Comparison of ENCODE assay signal across 32 cellular contexts in genomic region chr4:185966549-185966948, GRCh38.
A peak's percentile ranks its signal among the peaks of the same experiment; 100 is the strongest.
DNase-seq lines count a peak whose midpoint lies in the region; ATAC-seq and TF ChIP-seq lines count a peak whose summit lies in the region.
"Had no signal": no experiment of that assay in that cellular context is flagged by ENCODE, and none has a peak within 500 bp of the region (broad histone marks: within the 10 kb centered on the region; RNA-seq: fewer than 3 reads in every experiment).

No MANE protein-coding gene starts in this region.

- peaks cover 0 to 24% (median 11%) of the 10 kb centered on the region in 11 experiments; a peak in 14 of 22 replicates for H3K9me3 ChIP-seq in BLaER1 treated with 17β-estradiol and CSF1 and Interleukin-3, amounts not matched to agents 10 nM and 100 nM (replicated peaks in 1 of 11)
- no peaks in the 10 kb centered on the region for H3K9me3 ChIP-seq in adipocyte (ENCODE audit: control insufficient read depth, low read length)
- H3K9me3 ChIP-seq in heart right ventricle = peaks cover 0 to 3% (median 0%) of the 10 kb centered on the region in 11 donors
- H3K9me3 ChIP-seq in psoas muscle = no peaks in the 10 kb centered on the region
- H3K9me3 ChIP-seq: esophagus squamous epithelium, SJCRH30 had no signal

- no peak overlapping the region for H3K4me3 ChIP-seq in BLaER1 treated with 17β-estradiol and CSF1 and Interleukin-3, amounts not matched to agents 10 nM and 100 nM
- H3K4me3 ChIP-seq in adipocyte (ENCODE audit: low read length) (no peak overlapping the region), heart right ventricle (no peak overlapping the region), psoas muscle (no peak overlapping the region)
- H3K4me3 ChIP-seq: GM12878, lung, SJCRH30 had no signal

- 60 to 75% methylated on average over 8 of the region's 8 CpGs for WGBS in heart right ventricle, 2 donors
- WGBS in psoas muscle, 3 donors = 88 to 93% (median 89%) methylated on average over 8 of the region's 8 CpGs

- H3K4me1 ChIP-seq in BLaER1 treated with 17β-estradiol and CSF1 and Interleukin-3, amounts not matched to agents 10 nM and 100 nM = peaks cover 20 to 33% (median 23%) of the 10 kb centered on the region in 10 experiments
- H3K4me1 ChIP-seq in adipocyte (ENCODE audit: control insufficient read depth, insufficient read depth, low read length) = peaks cover 11% of the 10 kb centered on the region
- peaks cover 4 to 19% (median 12%) of the 10 kb centered on the region in 9 donors for H3K4me1 ChIP-seq in heart right ventricle
- H3K4me1 ChIP-seq in psoas muscle = no peaks in the 10 kb centered on the region
- H3K4me1 ChIP-seq: SJCRH30 had no signal

- peak overlapping the region in 8 of 11 experiments; percentile 78 to 89 (median 84); a peak in 14 of 22 replicates for H3K27ac ChIP-seq in BLaER1 treated with 17β-estradiol and CSF1 and Interleukin-3, amounts not matched to agents 10 nM and 100 nM
- H3K27ac ChIP-seq in heart right ventricle (peak overlapping the region in 6 of 10 donors; percentile 49 to 72 (median 60)), psoas muscle (peak overlapping the region; percentile 60)
- H3K27ac ChIP-seq: SJCRH30, VCaP had no signal

- ATAC-seq in heart right ventricle (peak in 5 of 8 donors; percentile 44 to 67 (median 62)), psoas muscle (no peak), GM18867 (IDR thresholded peaks at IDR 0.05; ENCODE audit: unreplicated experiment) (no peak), left colon (no peak)
- ATAC-seq: activated CD4-positive, alpha-beta T cell treated with anti-CD3 and anti-CD28 coated beads for 36 hours; activated CD8-positive, alpha-beta T cell treated with anti-CD3 and anti-CD28 coated beads, Interleukin-2, amount 10 ng/mL, durations not matched to agents 7 days and 5 days; CD8-positive, alpha-beta T cell; stimulated activated naive CD8-positive, alpha-beta T cell treated with anti-CD3 and anti-CD28 coated beads, Interleukin-15, amount 100 ng/mL, for 72 hours had no signal

- no peaks in the 10 kb centered on the region for H4K20me1 ChIP-seq in BLaER1 treated with 17β-estradiol and CSF1 and Interleukin-3, amounts not matched to agents 10 nM and 100 nM

- H3K27me3 ChIP-seq in BLaER1 treated with 17β-estradiol and CSF1 and Interleukin-3, amounts not matched to agents 10 nM and 100 nM = no peaks in the 10 kb centered on the region
- H3K27me3 ChIP-seq in adipocyte (replicated peaks; ENCODE audit: control insufficient read depth, insufficient read depth, low read length) = no peaks in the 10 kb centered on the region
- H3K27me3 ChIP-seq in heart right ventricle = no peaks in the 10 kb centered on the region
- H3K27me3 ChIP-seq in psoas muscle (ENCODE audit: insufficient read depth in 3 of 3, low read length in 2 of 3) = no peaks in the 10 kb centered on the region
- H3K27me3 ChIP-seq: esophagus squamous epithelium, SJCRH30 had no signal

- H3K9ac ChIP-seq in BLaER1 treated with 17β-estradiol and CSF1 and Interleukin-3, amounts not matched to agents 10 nM and 100 nM = peak overlapping the region in 2 of 11 experiments; percentile 76 to 77; a peak in 3 of 22 replicates
- H3K9ac ChIP-seq in adipocyte (ENCODE audit: low read length) = peak overlapping the region; percentile 16

- DNase-seq in adipocyte (ENCODE audit: low read depth) (peak; percentile 3), heart right ventricle (no peak), psoas muscle (no peak), NCI-H526 (lab: John Stamatoyannopoulos, UW) (no peak), left colon (no peak), kidney glomerular epithelial cell (lab: John Stamatoyannopoulos, UW) (no peak)
- DNase-seq: activated CD4-positive, alpha-beta T cell treated with anti-CD3 and anti-CD28 coated beads for 36 hours; activated CD8-positive, alpha-beta T cell treated with anti-CD3 and anti-CD28 coated beads, Interleukin-2, amount 10 ng/mL, durations not matched to agents 7 days and 5 days; activated naive CD4-positive, alpha-beta T cell treated with anti-CD3 and anti-CD28 coated beads, Interleukin-2, amount 50 U/mL, for 16 hours; AML-193; amygdala; CD8-positive, alpha-beta T cell; DMS 273 treated with DMSO at 0.1 percent for 48 hours; esophagus squamous epithelium; foreskin melanocyte; Kasumi-1; kidney; NCI-H1417 treated with DMSO at 0.1 percent for 48 hours; NCI-H2029 treated with DMSO at 0.1 percent for 48 hours; NCI-H2227 treated with DMSO at 0.1 percent for 48 hours; NCI-H526 treated with DMSO at 0.1 percent for 48 hours; NK-92 treated with Interleukin-12 subunit alpha and Interleukin-12 subunit beta, amount 100 ng/mL, for 24 hours; SJCRH30; stimulated activated CD4-positive, alpha-beta T cell treated with anti-CD3 and anti-CD28 coated beads, Interleukin-2, amount 100 ng/mL, for 24 hours; stimulated activated CD8-positive, alpha-beta memory T cell treated with anti-CD3 and anti-CD28 coated beads, Interleukin-4, amount 100 ng/mL, for 48 hours; stimulated activated naive CD8-positive, alpha-beta T cell treated with anti-CD3 and anti-CD28 coated beads, Interleukin-15, amount 100 ng/mL, for 72 hours; T-helper 9 cell had no signal

- H3K36me3 ChIP-seq in BLaER1 treated with 17β-estradiol and CSF1 and Interleukin-3, amounts not matched to agents 10 nM and 100 nM = no peaks in the 10 kb centered on the region
- H3K36me3 ChIP-seq in adipocyte (ENCODE audit: control insufficient read depth, insufficient read depth, low read length, severe bottlenecking) (no peaks in the 10 kb centered on the region), heart right ventricle (no peaks in the 10 kb centered on the region), psoas muscle (ENCODE audit: insufficient read depth in 1 of 2, low read depth in 1 of 2) (no peaks in the 10 kb centered on the region)
- H3K36me3 ChIP-seq: esophagus squamous epithelium, SJCRH30 had no signal

- intact Hi-C loops in heart right ventricle (cut with DNase I) = no loop called here
- intact Hi-C loops in psoas muscle (cut with DNase I) = no loop called here
- intact Hi-C loops in left colon (cut with DNase I, micrococcal nuclease) = no loop called here

- peak overlapping the region; percentile 70 to 85 (median 79); a peak in 16 of 22 replicates for H3K4me2 ChIP-seq in BLaER1 treated with 17β-estradiol and CSF1 and Interleukin-3, amounts not matched to agents 10 nM and 100 nM

- TF ChIP-seq CTCF in heart right ventricle (IDR thresholded peaks at IDR 0.05) = no peak
- TF ChIP-seq CTCF in psoas muscle (IDR thresholded peaks at IDR 0.05) = no peak

Comparison
In these comparisons a context has a peak if more than half of its experiments do, and no peak if none do; other contexts are left out.
1. ATAC-seq: peak in heart right ventricle (5 of 8); none in psoas muscle (0 of 4), GM18867 (single experiment) and left colon (single experiment).
2. Peak in every context shown above with its lines, with median percentiles within 50 percentile points of each other: H3K27ac ChIP-seq.